In genomic region chr1:244652699-244653438, GRCh38 we compare ENCODE assay signal across 1 cellular context.
A peak's percentile ranks its signal among the peaks of the same experiment; 100 is the strongest.
TF ChIP-seq lines count a peak whose summit lies in the region.

Gene DESI2 (plus strand): TSS chr1:244653126. CDS start chr1:244653314, 188 bp downstream.

TF ChIP-seq in GM12878, 131 proteins besides CTCF, POLR2A, EP300 and RAD21 (continued from another document and continues in another):
- no peak; the same call in 1 of the 2 replicates for TF ChIP-seq STAT1 (conservative IDR thresholded peaks at IDR 0.05)
- TF ChIP-seq, protein P1, sequence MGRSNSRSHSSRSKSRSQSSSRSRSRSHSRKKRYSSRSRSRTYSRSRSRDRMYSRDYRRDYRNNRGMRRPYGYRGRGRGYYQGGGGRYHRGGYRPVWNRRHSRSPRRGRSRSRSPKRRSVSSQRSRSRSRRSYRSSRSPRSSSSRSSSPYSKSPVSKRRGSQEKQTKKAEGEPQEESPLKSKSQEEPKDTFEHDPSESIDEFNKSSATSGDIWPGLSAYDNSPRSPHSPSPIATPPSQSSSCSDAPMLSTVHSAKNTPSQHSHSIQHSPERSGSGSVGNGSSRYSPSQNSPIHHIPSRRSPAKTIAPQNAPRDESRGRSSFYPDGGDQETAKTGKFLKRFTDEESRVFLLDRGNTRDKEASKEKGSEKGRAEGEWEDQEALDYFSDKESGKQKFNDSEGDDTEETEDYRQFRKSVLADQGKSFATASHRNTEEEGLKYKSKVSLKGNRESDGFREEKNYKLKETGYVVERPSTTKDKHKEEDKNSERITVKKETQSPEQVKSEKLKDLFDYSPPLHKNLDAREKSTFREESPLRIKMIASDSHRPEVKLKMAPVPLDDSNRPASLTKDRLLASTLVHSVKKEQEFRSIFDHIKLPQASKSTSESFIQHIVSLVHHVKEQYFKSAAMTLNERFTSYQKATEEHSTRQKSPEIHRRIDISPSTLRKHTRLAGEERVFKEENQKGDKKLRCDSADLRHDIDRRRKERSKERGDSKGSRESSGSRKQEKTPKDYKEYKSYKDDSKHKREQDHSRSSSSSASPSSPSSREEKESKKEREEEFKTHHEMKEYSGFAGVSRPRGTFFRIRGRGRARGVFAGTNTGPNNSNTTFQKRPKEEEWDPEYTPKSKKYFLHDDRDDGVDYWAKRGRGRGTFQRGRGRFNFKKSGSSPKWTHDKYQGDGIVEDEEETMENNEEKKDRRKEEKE (IDR thresholded peaks at IDR 0.05) = 0 out of 2 replicates have a peak, but pooled peaks have one; percentile 22
- peak in 1 of 2 experiments; percentile 2; a peak in 1 of 4 replicates for TF ChIP-seq SRF (IDR thresholded peaks at IDR 0.05; ENCODE audit: low read depth in 2 of 2, low read length in 2 of 2)
- TF ChIP-seq ZNF384 (IDR thresholded peaks at IDR 0.05; ENCODE audit: borderline replicate concordance, low read depth, low read length) = no peak
- peak; percentile 73 for TF ChIP-seq NR2C1 (IDR thresholded peaks at IDR 0.05)
- no peak for TF ChIP-seq CUX1 (IDR thresholded peaks at IDR 0.05; ENCODE audit: insufficient replicate concordance, low read depth, low read length)
- peak; percentile 91 for TF ChIP-seq BACH1 (IDR thresholded peaks at IDR 0.05; ENCODE audit: borderline replicate concordance)
- no peak for TF ChIP-seq POU2F2 (IDR thresholded peaks at IDR 0.05; ENCODE audit: borderline replicate concordance, low read depth, low read length)
- 0 out of 2 replicates have a peak, but pooled peaks have one; percentile 36 for TF ChIP-seq POLR2AphosphoS2 (IDR thresholded peaks at IDR 0.05; ENCODE audit: low read depth, low read length)
- TF ChIP-seq PAX5 (IDR thresholded peaks at IDR 0.05; ENCODE audit: borderline replicate concordance, low read depth, low read length) = peak; percentile 27; the same call in 1 of the 2 replicates
- TF ChIP-seq TAF1 (IDR thresholded peaks at IDR 0.05; ENCODE audit: borderline replicate concordance, low read depth, low read length) = peak; percentile 91; the same call in 1 of the 2 replicates
- TF ChIP-seq ESRRA (IDR thresholded peaks at IDR 0.05; ENCODE audit: low read length) = no peak
- TF ChIP-seq, protein P2, sequence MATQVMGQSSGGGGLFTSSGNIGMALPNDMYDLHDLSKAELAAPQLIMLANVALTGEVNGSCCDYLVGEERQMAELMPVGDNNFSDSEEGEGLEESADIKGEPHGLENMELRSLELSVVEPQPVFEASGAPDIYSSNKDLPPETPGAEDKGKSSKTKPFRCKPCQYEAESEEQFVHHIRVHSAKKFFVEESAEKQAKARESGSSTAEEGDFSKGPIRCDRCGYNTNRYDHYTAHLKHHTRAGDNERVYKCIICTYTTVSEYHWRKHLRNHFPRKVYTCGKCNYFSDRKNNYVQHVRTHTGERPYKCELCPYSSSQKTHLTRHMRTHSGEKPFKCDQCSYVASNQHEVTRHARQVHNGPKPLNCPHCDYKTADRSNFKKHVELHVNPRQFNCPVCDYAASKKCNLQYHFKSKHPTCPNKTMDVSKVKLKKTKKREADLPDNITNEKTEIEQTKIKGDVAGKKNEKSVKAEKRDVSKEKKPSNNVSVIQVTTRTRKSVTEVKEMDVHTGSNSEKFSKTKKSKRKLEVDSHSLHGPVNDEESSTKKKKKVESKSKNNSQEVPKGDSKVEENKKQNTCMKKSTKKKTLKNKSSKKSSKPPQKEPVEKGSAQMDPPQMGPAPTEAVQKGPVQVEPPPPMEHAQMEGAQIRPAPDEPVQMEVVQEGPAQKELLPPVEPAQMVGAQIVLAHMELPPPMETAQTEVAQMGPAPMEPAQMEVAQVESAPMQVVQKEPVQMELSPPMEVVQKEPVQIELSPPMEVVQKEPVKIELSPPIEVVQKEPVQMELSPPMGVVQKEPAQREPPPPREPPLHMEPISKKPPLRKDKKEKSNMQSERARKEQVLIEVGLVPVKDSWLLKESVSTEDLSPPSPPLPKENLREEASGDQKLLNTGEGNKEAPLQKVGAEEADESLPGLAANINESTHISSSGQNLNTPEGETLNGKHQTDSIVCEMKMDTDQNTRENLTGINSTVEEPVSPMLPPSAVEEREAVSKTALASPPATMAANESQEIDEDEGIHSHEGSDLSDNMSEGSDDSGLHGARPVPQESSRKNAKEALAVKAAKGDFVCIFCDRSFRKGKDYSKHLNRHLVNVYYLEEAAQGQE (IDR thresholded peaks at IDR 0.05; ENCODE audit: low read depth, low read length) = no peak
- TF ChIP-seq TCF3 (IDR thresholded peaks at IDR 0.05; ENCODE audit: borderline replicate concordance, insufficient read depth, low read depth, low read length) = peak; percentile 72; the same call in 1 of the 2 replicates
- TF ChIP-seq ZNF687 (IDR thresholded peaks at IDR 0.05) = peak; percentile 87
- peak; percentile 82 for TF ChIP-seq ZNF217 (IDR thresholded peaks at IDR 0.05)
- TF ChIP-seq ZNF207 (IDR thresholded peaks at IDR 0.05; ENCODE audit: borderline replicate concordance) = no peak
- peak; percentile 46; the same call in 1 of the 2 replicates for TF ChIP-seq PML (IDR thresholded peaks at IDR 0.05; ENCODE audit: low read length)
- TF ChIP-seq NBN (IDR thresholded peaks at IDR 0.05) = no peak
- TF ChIP-seq, protein P3, sequence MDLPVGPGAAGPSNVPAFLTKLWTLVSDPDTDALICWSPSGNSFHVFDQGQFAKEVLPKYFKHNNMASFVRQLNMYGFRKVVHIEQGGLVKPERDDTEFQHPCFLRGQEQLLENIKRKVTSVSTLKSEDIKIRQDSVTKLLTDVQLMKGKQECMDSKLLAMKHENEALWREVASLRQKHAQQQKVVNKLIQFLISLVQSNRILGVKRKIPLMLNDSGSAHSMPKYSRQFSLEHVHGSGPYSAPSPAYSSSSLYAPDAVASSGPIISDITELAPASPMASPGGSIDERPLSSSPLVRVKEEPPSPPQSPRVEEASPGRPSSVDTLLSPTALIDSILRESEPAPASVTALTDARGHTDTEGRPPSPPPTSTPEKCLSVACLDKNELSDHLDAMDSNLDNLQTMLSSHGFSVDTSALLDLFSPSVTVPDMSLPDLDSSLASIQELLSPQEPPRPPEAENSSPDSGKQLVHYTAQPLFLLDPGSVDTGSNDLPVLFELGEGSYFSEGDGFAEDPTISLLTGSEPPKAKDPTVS (IDR thresholded peaks at IDR 0.05; ENCODE audit: low read depth, low read length) = no peak
- TF ChIP-seq NFXL1 (IDR thresholded peaks at IDR 0.05; ENCODE audit: borderline replicate concordance) = no peak
- TF ChIP-seq YY1 (IDR thresholded peaks at IDR 0.05; ENCODE audit: low read depth, low read length) = peak; percentile 97
- no peak for TF ChIP-seq IRF5 (IDR thresholded peaks at IDR 0.05; ENCODE audit: borderline replicate concordance)
- TF ChIP-seq, protein P4, sequence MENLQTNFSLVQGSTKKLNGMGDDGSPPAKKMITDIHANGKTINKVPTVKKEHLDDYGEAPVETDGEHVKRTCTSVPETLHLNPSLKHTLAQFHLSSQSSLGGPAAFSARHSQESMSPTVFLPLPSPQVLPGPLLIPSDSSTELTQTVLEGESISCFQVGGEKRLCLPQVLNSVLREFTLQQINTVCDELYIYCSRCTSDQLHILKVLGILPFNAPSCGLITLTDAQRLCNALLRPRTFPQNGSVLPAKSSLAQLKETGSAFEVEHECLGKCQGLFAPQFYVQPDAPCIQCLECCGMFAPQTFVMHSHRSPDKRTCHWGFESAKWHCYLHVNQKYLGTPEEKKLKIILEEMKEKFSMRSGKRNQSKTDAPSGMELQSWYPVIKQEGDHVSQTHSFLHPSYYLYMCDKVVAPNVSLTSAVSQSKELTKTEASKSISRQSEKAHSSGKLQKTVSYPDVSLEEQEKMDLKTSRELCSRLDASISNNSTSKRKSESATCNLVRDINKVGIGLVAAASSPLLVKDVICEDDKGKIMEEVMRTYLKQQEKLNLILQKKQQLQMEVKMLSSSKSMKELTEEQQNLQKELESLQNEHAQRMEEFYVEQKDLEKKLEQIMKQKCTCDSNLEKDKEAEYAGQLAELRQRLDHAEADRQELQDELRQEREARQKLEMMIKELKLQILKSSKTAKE (IDR thresholded peaks at IDR 0.05; ENCODE audit: low read depth, poor library complexity, severe bottlenecking) = no peak
- TF ChIP-seq RAD51 (IDR thresholded peaks at IDR 0.05) = no peak
- TF ChIP-seq MEF2A (IDR thresholded peaks at IDR 0.05; ENCODE audit: insufficient read depth, low read depth, low read length) = no peak
- peak in 1 of 2 experiments; percentile 39; a peak in 1 of 3 replicates for TF ChIP-seq EGR1 (IDR thresholded peaks at IDR 0.05; ENCODE audit: borderline replicate concordance in 1 of 2, low read depth in 2 of 2, low read length in 2 of 2)
- TF ChIP-seq POLR2AphosphoS5 (IDR thresholded peaks at IDR 0.05; ENCODE audit: low read length) = peak; percentile 86
- TF ChIP-seq KAT2A (conservative IDR thresholded peaks at IDR 0.05; ENCODE audit: control insufficient read depth, low read depth, low read length) = no peak
